8 cellular contexts compared by ENCODE assay signal in the genomic region with DNA sequence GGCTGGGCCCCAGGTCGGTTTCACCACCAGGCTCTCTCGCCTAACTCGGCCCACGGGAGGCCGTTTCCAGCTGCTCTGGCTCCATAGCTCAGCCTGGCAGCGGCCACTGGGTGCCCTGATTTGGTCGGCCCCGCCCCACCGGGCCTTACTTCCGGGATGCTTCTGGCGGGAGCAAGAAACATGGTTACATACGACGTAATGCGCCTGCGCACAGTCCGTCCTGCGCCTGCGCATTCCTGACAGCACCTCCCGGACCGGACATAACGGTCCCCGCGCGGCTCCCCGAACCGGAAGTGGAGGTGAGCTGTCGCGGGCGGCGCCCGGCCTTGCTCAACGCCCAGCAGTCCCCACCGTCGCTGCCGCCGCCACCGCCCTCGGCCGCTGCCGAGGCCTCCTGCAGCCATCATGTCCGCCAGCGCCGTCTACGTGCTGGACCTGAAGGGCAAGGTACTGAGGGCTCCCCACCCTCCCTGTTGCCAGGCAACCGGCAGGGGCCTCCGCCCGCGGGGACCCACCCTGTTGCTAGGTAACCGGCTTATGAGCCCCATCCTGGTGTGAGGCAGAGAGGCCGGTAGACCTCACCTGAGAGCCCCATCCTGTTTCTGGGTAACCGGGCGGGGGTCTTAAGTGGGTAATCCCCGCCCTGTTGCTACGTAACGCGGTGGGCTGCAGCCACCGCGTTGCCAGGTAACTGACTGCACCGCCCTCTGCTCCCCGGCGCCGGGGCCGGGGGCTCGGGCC. TPM values are rescaled to one million over a fixed set of nuclear protein-coding genes. Genes with fewer than 3 reads are reported as not detected.
DNase-seq lines count a peak whose midpoint lies in the region; ATAC-seq, FAIRE-seq and TF ChIP-seq lines count a peak whose summit lies in the region.

A gene (plus strand): TSS at position 290 of the 741 bp plus-strand sequence. CDS start 116 bp downstream, at position 406.

- H3K9ac ChIP-seq in iPS-20b (ENCODE audit: low read depth, low read length), result peak within 1 kb of the TSS; percentile 75; the same call in 1 of the 2 replicates

- H3K27me3 ChIP-seq in A673 (replicated peaks; ENCODE audit: insufficient read depth, low read depth, low read length, poor library complexity), result no peaks in the 10 kb centered on the region
- H3K27me3 ChIP-seq in breast epithelium, result no peaks in the 10 kb centered on the region
- H3K27me3 ChIP-seq in iPS-20b (ENCODE audit: insufficient read depth, low read length), result no peaks in the 10 kb centered on the region
- H3K27me3 ChIP-seq in small intestine (ENCODE audit: control insufficient read depth in 2 of 2, insufficient read depth in 2 of 2, low read length in 2 of 2), result no peaks in the 10 kb centered on the region

- no peak for TF ChIP-seq POLR2A in breast epithelium (IDR thresholded peaks at IDR 0.05)

- WGBS in small intestine, 3 donors, result 0 to 1% (median 0%) methylated on average over 51 to 64 of the region's 64 CpGs

- no peaks in the 10 kb centered on the region for H3K9me3 ChIP-seq in A673 (ENCODE audit: low read depth, low read length, poor library complexity, severe bottlenecking)
- H3K9me3 ChIP-seq in breast epithelium, result no peaks in the 10 kb centered on the region
- H3K9me3 ChIP-seq in iPS-20b (ENCODE audit: insufficient read depth, low read depth, low read length), result no peaks in the 10 kb centered on the region
- no peaks in the 10 kb centered on the region for H3K9me3 ChIP-seq in small intestine (ENCODE audit: control insufficient read depth, low read depth)

- BruUV-seq in A673 (replicated peaks; lab: Mats Ljungman, UMichigan), result no TSS peak

- H3K4me3 ChIP-seq in A673 (ENCODE audit: low read depth, low read length, poor library complexity, severe bottlenecking) (peak within 1 kb of the TSS; percentile 92), breast epithelium (peak within 1 kb of the TSS; percentile 86 to 99 (median 87)), iPS-20b (ENCODE audit: low read length) (peak within 1 kb of the TSS; percentile 96), small intestine (ENCODE audit: low read depth in 1 of 2, low read length in 2 of 2) (peak within 1 kb of the TSS; percentile 75 to 86)

- CTCF ChIA-PET in A673 (lab: Charles Lee), result interaction anchor here (0.7 to 1.0 kb wide), 2 partner anchors 12 to 156 kb away, joined by 3 to 6 read pairs; a partner anchor contains a TSS

- ATAC-seq in GM18868 (IDR thresholded peaks at IDR 0.05; ENCODE audit: unreplicated experiment) (peak; percentile 87), HG03108 (IDR thresholded peaks at IDR 0.05; ENCODE audit: unreplicated experiment) (peak; percentile 81)

- FAIRE-seq in small intestine (lab: Jason Lieb, UNC), result no peak

- POLR2A ChIA-PET in A673 (lab: Charles Lee; ENCODE audit: low non-redundant PET), result interaction anchor here (0.6 to 0.8 kb wide), 2 partner anchors 8 to 13 kb away, joined by 3 to 14 read pairs; a partner anchor contains a TSS

- intact Hi-C loops in A673 (cut with micrococcal nuclease; ENCODE audit: unreplicated experiment) (no loop called here), breast epithelium (cut with DNase I; ENCODE audit: low total_unique reads) (no loop called here)

- TF ChIP-seq CTCF in A673 (conservative IDR thresholded peaks at IDR 0.05; ENCODE audit: low read depth, low read length) (no peak), VCaP (conservative IDR thresholded peaks at IDR 0.05) (no peak), breast epithelium (IDR thresholded peaks at IDR 0.05) (no peak)

- peaks cover 11% of the 10 kb centered on the region for H3K4me1 ChIP-seq in A673 (ENCODE audit: insufficient read depth, low read length, poor library complexity, severe bottlenecking)
- H3K4me1 ChIP-seq in breast epithelium, result peaks cover 4 to 7% of the 10 kb centered on the region in 2 donors
- peaks cover 2% of the 10 kb centered on the region; the same call in 1 of the 2 replicates for H3K4me1 ChIP-seq in iPS-20b (ENCODE audit: insufficient read depth, low read length)
- peaks cover 6 to 10% of the 10 kb centered on the region in 2 donors for H3K4me1 ChIP-seq in small intestine (ENCODE audit: control insufficient read depth in 2 of 2, insufficient read depth in 1 of 2, low read depth in 1 of 2, low read length in 1 of 2)

- H3K27ac ChIP-seq in A673 (ENCODE audit: low read depth, low read length, poor library complexity, severe bottlenecking), result peak within 1 kb of the TSS; percentile 56
- H3K27ac ChIP-seq in VCaP, result peak within 1 kb of the TSS; percentile 82
- peak within 1 kb of the TSS; percentile 69 to 82 for H3K27ac ChIP-seq in breast epithelium
- no peak within 1 kb of the TSS for H3K27ac ChIP-seq in iPS-20b (ENCODE audit: low read length)
- peak within 1 kb of the TSS; percentile 94 to 98 for H3K27ac ChIP-seq in small intestine (ENCODE audit: low read depth in 1 of 2, low read length in 1 of 2)

- DNase-seq in A673 (ENCODE audit: low spot score) (peak; percentile 98), NCI-H2196 (lab: John Stamatoyannopoulos, UW; ENCODE audit: unreplicated experiment) (peak; percentile 98), breast epithelium (ENCODE audit: low spot score in 2 of 2) (peak; percentile 94 to 97), small intestine (peak; percentile 98)

- peaks cover 22% of the 10 kb centered on the region for H3K36me3 ChIP-seq in A673 (ENCODE audit: insufficient read depth, low read length, poor library complexity, severe bottlenecking)
- H3K36me3 ChIP-seq in breast epithelium, result no peaks in the 10 kb centered on the region
- no peaks in the 10 kb centered on the region for H3K36me3 ChIP-seq in iPS-20b (ENCODE audit: insufficient read depth, low read depth, low read length)
- peaks cover 0 to 5% of the 10 kb centered on the region in 2 donors for H3K36me3 ChIP-seq in small intestine (ENCODE audit: control insufficient read depth in 2 of 2, insufficient read depth in 2 of 2, low read length in 2 of 2)

RNA-seq across cellular contexts. Expression of the gene that starts here (rescaled TPM):
- 105 and 116 TPM in 2 replicates for total RNA-seq in A673 (2021)
- total RNA-seq in breast epithelium, result 100 to 1,000 TPM in 1 of 3 donors, 10 to 100 TPM in 2; 43.3 to 123 (median 75.7) TPM
- 10 to 100 TPM; 29.7 to 97.8 (median 84.1) TPM for polyA plus RNA-seq in small intestine
